8 cellular contexts compared by ENCODE assay signal in the genomic region with DNA sequence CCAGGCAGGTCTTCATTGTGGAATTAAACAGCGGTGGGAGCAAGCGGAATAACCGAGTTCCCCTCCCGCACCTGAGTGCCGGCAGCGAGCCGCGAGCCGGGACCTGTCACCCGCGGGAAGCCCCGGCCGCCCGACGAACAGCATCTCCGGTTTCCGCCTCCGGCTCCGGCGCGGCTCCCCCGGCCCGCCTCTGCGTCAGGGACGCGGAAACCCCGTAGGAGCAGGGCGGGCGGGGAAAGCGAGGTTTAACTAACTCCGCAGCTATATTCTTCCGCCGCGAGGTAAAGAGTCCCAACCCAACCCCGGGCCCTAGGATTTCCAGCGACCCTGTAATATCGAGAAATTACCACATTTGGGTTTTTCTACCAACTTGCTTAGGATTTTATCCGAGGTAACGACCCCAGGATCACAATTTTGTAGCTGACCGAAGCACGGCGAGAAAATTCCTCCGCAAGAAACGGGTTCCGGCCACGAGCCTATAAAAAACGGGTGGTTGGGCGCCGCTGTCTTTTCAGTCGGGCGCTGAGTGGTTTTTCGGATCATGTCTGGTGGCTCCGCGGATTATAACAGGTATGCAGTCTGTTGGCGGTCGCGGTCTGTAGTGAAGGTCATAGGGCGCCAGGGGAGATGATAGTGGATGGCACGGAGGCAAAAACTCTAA. TPM values are rescaled to one million over a fixed set of nuclear protein-coding genes. Genes with fewer than 3 reads are reported as not detected.
DNase-seq lines count a peak whose midpoint lies in the region; ATAC-seq and TF ChIP-seq lines count a peak whose summit lies in the region.

TSS of gene EIF4A2 (plus strand) at position 508 of the 661 bp plus-strand sequence. CDS start at position 542, 34 bp downstream.

- peak within 1 kb of the TSS; percentile 98 to 100 (median 98) for H3K27ac ChIP-seq in heart right ventricle

- WGBS in heart right ventricle, 2 donors = 0% methylated on average over 59 of the region's 59 CpGs

- H3K36me3 ChIP-seq in heart right ventricle = peaks cover 0 to 43% (median 38%) of the 10 kb centered on the region in 9 donors

- H3K4me1 ChIP-seq in heart right ventricle = peaks cover 3 to 49% (median 39%) of the 10 kb centered on the region in 9 donors

- ATAC-seq in HG02885 (IDR thresholded peaks at IDR 0.05; ENCODE audit: poor library complexity, unreplicated experiment) (peak; percentile 63), T-helper 17 cell (peak; percentile 80), heart right ventricle (peak; percentile 85 to 95 (median 92))

- H3K27me3 ChIP-seq in heart right ventricle = no peaks in the 10 kb centered on the region

- TF ChIP-seq CTCF in GM13977 (IDR thresholded peaks at IDR 0.05; ENCODE audit: extremely low read depth, insufficient read depth, missing control alignments) (no peak), heart right ventricle (IDR thresholded peaks at IDR 0.05) (no peak), type B pancreatic cell (conservative IDR thresholded peaks at IDR 0.05) (no peak)

- H3K27me3 Mint-ChIP-seq in T-helper 17 cell (no peaks in the 10 kb centered on the region), type B pancreatic cell (peaks cover 5% of the 10 kb centered on the region)

- peak within 1 kb of the TSS; percentile 99 for H3K4me3 Mint-ChIP-seq in T-helper 17 cell
- peak within 1 kb of the TSS; percentile 99 for H3K4me3 Mint-ChIP-seq in type B pancreatic cell

- no peaks in the 10 kb centered on the region for H3K9me3 Mint-ChIP-seq in type B pancreatic cell

- H3K36me3 Mint-ChIP-seq in T-helper 17 cell (ENCODE audit: low read depth) (peaks cover 23% of the 10 kb centered on the region), type B pancreatic cell (peaks cover 42% of the 10 kb centered on the region)

- peaks cover 50% of the 10 kb centered on the region for H3K4me1 Mint-ChIP-seq in T-helper 17 cell
- H3K4me1 Mint-ChIP-seq in type B pancreatic cell (ENCODE audit: unreplicated experiment) = peaks cover 23% of the 10 kb centered on the region

- intact Hi-C loops in heart right ventricle (cut with DNase I) = loop anchor here in 3 of 10 donors (2.0 to 5.0 kb wide), 3 partner anchors 24 to 216 kb away; partner anchors contain the start of genes DNAJB11 (in 1 of the 3), RFC4 (in 1 of the 3) and TBCCD1 (in 1 of the 3)
- intact Hi-C loops in posterior vena cava (cut with DNase I) = no loop called here

- in situ Hi-C loops in GM13977 (cut with MboI; ENCODE audit: low pct_unique_long_range_greater_than_20kb, low sequenced_read_pairs, unreplicated experiment) = no loop called here

- H3K9me3 ChIP-seq in T-helper 17 cell (ENCODE audit: control insufficient read depth, low read length, poor library complexity, severe bottlenecking) (no peaks in the 10 kb centered on the region), heart right ventricle (no peaks in the 10 kb centered on the region)

- peak within 1 kb of the TSS; percentile 75 to 95 (median 90) for H3K4me3 ChIP-seq in heart right ventricle

- DNase-seq in GM13977 (ENCODE audit: low spot score) = peak; percentile 92
- DNase-seq in NCI-H187 (lab: John Stamatoyannopoulos, UW) = peak; percentile 78 to 93
- DNase-seq in T-helper 17 cell = peak; percentile 89 to 90 (median 89)
- peak; percentile 82 for DNase-seq in amniotic stem cell (lab: John Stamatoyannopoulos, UW)
- peak; percentile 90 to 91 for DNase-seq in heart right ventricle
- DNase-seq in posterior vena cava (ENCODE audit: low spot score) = peak; percentile 97
- peak; percentile 90 for DNase-seq in type B pancreatic cell (ENCODE audit: extremely low spot score, unreplicated experiment)

- H3K27ac Mint-ChIP-seq in T-helper 17 cell (peak within 1 kb of the TSS; percentile 100), type B pancreatic cell (peak within 1 kb of the TSS; percentile 98)

RNA-seq across cellular contexts. Expression of gene EIF4A2, which starts in this region (rescaled TPM):
- 100 to 1,000 TPM; 874 to 882 TPM for total RNA-seq in T-helper 17 cell
- 100 to 1,000 TPM; 314 to 476 (median 439) TPM for total RNA-seq in heart right ventricle
- polyA plus RNA-seq in heart right ventricle = 100 to 1,000 TPM; 231 to 401 TPM
- total RNA-seq in posterior vena cava = 100 to 1,000 TPM; 263 to 283 TPM
- 477 and 480 TPM in 2 replicates for total RNA-seq in type B pancreatic cell (ENCODE audit: low replicate concordance)

Comparison
In these comparisons a context has a peak if more than half of its experiments do, and no peak if none do; other contexts are left out.
1. Peak in every context shown above with its lines: DNase-seq, ATAC-seq, H3K4me3 ChIP-seq and H3K27ac ChIP-seq.